Comparison of ENCODE assay signal across 10 cellular contexts in genomic region chr7:16918288-16918895, GRCh38. TPM values are rescaled to one million over a fixed set of nuclear protein-coding genes. Genes with fewer than 3 reads are reported as not detected.
A peak's percentile ranks its signal among the peaks of the same experiment; 100 is the strongest.
DNase-seq lines count a peak whose midpoint lies in the region; ATAC-seq, FAIRE-seq and TF ChIP-seq lines count a peak whose summit lies in the region.
"Had no signal": no experiment of that assay in that cellular context is flagged by ENCODE, and none has a peak within 500 bp of the region (broad histone marks: within the 10 kb centered on the region; RNA-seq: fewer than 3 reads in every experiment).

No MANE protein-coding gene starts in this region.

- CTCF ChIA-PET in CD4-positive, alpha-beta T cell (lab: Charles Lee) = interaction anchor here (0.6 to 1.7 kb wide), 5 partner anchors 11 to 853 kb away, joined by 3 to 5 read pairs (median 3); no protein-coding TSS in a partner anchor
- CTCF ChIA-PET in OCI-LY7 (lab: Charles Lee; ENCODE audit: unreplicated experiment) (no interaction called here), H1 (lab: Charles Lee; ENCODE audit: partially characterized antibody) (interaction anchor here (0.6 to 3.7 kb wide), 27 partner anchors 8 to 435 kb away, joined by 3 to 52 read pairs (median 3); partner anchors contain the start of gene AGR2)

- TF ChIP-seq POLR2A in H1 (IDR thresholded peaks at IDR 0.05; ENCODE audit: control extremely low read depth in 1 of 2, low read depth in 2 of 2, low read length in 2 of 2) = no peak

- H3K56ac ChIP-seq in H9 (ENCODE audit: insufficient read length, low read depth, low read length) = no peak overlapping the region
- no peak overlapping the region for H3K56ac ChIP-seq in H1 (replicated peaks; ENCODE audit: insufficient read length, low read depth, low read length)

- H3K27ac Mint-ChIP-seq in CD4-positive, alpha-beta T cell = no peak overlapping the region
- no peak overlapping the region for H3K27ac Mint-ChIP-seq in H9
- H3K27ac Mint-ChIP-seq: memory B cell had no signal

- no peaks in the 10 kb centered on the region for H3K23me2 ChIP-seq in H9 (ENCODE audit: insufficient read length, low read depth, low read length, poor library complexity, severe bottlenecking)
- H3K23me2 ChIP-seq in H1 (ENCODE audit: low read depth, low read length) = no peaks in the 10 kb centered on the region

- H3T11ph ChIP-seq in H9 (ENCODE audit: low read length) = no peak overlapping the region

- peaks cover 8% of the 10 kb centered on the region for H3K4me1 Mint-ChIP-seq in CD4-positive, alpha-beta T cell (ENCODE audit: low read depth)
- H3K4me1 Mint-ChIP-seq in H9 = peaks cover 24 to 34% of the 10 kb centered on the region in 2 experiments

- no peak for DNase-seq in CD4-positive, alpha-beta T cell
- no peak for DNase-seq in H9
- peak; percentile 36 for DNase-seq in OCI-LY7 (ENCODE audit: low spot score)
- no peak for DNase-seq in H1 (ENCODE audit: low read depth in 1 of 2, low spot score in 2 of 2)
- DNase-seq in neuronal stem cell (ENCODE audit: low spot score) = peak; percentile 48
- DNase-seq in iPS-NIHi7 (ENCODE audit: extremely low spot score) = no peak

- no peaks in the 10 kb centered on the region for H3K27me3 Mint-ChIP-seq in CD4-positive, alpha-beta T cell
- no peaks in the 10 kb centered on the region for H3K27me3 Mint-ChIP-seq in H9 (ENCODE audit: low read depth)

- H2BK5ac ChIP-seq in H9 (ENCODE audit: insufficient read length, low read length) = no peak overlapping the region
- no peak overlapping the region for H2BK5ac ChIP-seq in H1 (ENCODE audit: low read depth, low read length)
- no peak overlapping the region for H2BK5ac ChIP-seq in neuronal stem cell (ENCODE audit: low read length)

- H4K91ac ChIP-seq in H9 (ENCODE audit: insufficient read length, low read depth, low read length) (no peak overlapping the region), H1 (replicated peaks; ENCODE audit: insufficient read length, low read length) (no peak overlapping the region), neuronal stem cell (ENCODE audit: low read depth, low read length, poor library complexity) (no peak overlapping the region)

- H2BK120ac ChIP-seq in H9 (ENCODE audit: low read depth, low read length, poor library complexity, severe bottlenecking) = no peak overlapping the region
- no peak overlapping the region for H2BK120ac ChIP-seq in H1 (replicated peaks; ENCODE audit: low read depth, low read length)
- no peak overlapping the region for H2BK120ac ChIP-seq in neuronal stem cell (ENCODE audit: low read depth, low read length)

- BruUV-seq in OCI-LY7 (replicated peaks; lab: Mats Ljungman, UMichigan) = no TSS peak

- H4K5ac ChIP-seq in H9 (ENCODE audit: insufficient read length, low read depth, low read length) (no peak overlapping the region), H1 (ENCODE audit: insufficient read length, low read depth, low read length) (no peak overlapping the region)

- H3K4me3 ChIP-seq in OCI-LY7 (ENCODE audit: low read depth, low read length, poor library complexity, severe bottlenecking) (no peak overlapping the region), H1 (ENCODE audit: extremely low read depth in 1 of 4, insufficient read depth in 2 of 4, low read depth in 3 of 4, low read length in 4 of 4) (no peak overlapping the region), neuronal stem cell (ENCODE audit: low read length in 2 of 2) (peak overlapping the region in 1 of 2 donors; percentile 52)
- H3K4me3 ChIP-seq: SJSA1 had no signal

- WGBS in H9 (ENCODE audit: extremely low coverage, insufficient read length, low lambda C conversion rate) = no CpG with 5 or more reads among the region's 6 CpGs
- WGBS in H1 (ENCODE audit: extremely low coverage in 1 of 2, insufficient coverage in 1 of 2, insufficient read length in 1 of 2, insufficient replicate concordance in 2 of 2, low coverage in 1 of 2, low lambda C conversion rate in 2 of 2, missing lambda C conversion rate in 1 of 2), 2 experiments = 52% methylated on average over 6 of the region's 6 CpGs; no CpG with 5 or more reads in 1 of the 2 experiments
- no CpG with 5 or more reads among the region's 6 CpGs for WGBS in neuronal stem cell (ENCODE audit: extremely low coverage in 2 of 2, insufficient read length in 2 of 2, insufficient replicate concordance in 1 of 2), 2 donors

- H3K23ac ChIP-seq in H9 (ENCODE audit: insufficient read length, low read depth, low read length) (no peak overlapping the region), H1 (ENCODE audit: insufficient read length) (no peak overlapping the region), neuronal stem cell (ENCODE audit: low read depth, low read length, poor library complexity) (no peak overlapping the region)

- no peaks in the 10 kb centered on the region for H3K9me3 Mint-ChIP-seq in CD4-positive, alpha-beta T cell
- no peaks in the 10 kb centered on the region for H3K9me3 Mint-ChIP-seq in H9
- H3K9me3 Mint-ChIP-seq: memory B cell had no signal

- H3K18ac ChIP-seq in H9 (ENCODE audit: insufficient read length, low read depth, low read length) (no peak overlapping the region), H1 (ENCODE audit: extremely low read depth, low read length) (no peak overlapping the region), neuronal stem cell (ENCODE audit: low read length) (no peak overlapping the region)

- H3K79me1 ChIP-seq in H9 (ENCODE audit: insufficient read depth, low read depth, low read length, poor library complexity, severe bottlenecking) = no peaks in the 10 kb centered on the region
- H3K79me1 ChIP-seq in H1 (ENCODE audit: low read depth, low read length) = no peaks in the 10 kb centered on the region
- H3K79me1 ChIP-seq in neuronal stem cell (ENCODE audit: low read depth, low read length) = no peaks in the 10 kb centered on the region

- H3K9me2 ChIP-seq in OCI-LY7 (ENCODE audit: insufficient read depth, low read length) = no peaks in the 10 kb centered on the region

- no peaks in the 10 kb centered on the region for H3K79me2 ChIP-seq in H9 (ENCODE audit: insufficient read depth, low read length)
- H3K79me2 ChIP-seq in OCI-LY7 (ENCODE audit: insufficient read depth, low read depth, low read length) = no peaks in the 10 kb centered on the region
- H3K79me2 ChIP-seq in H1 (ENCODE audit: control insufficient read depth in 1 of 2, insufficient read depth in 2 of 2, low read length in 2 of 2) = no peaks in the 10 kb centered on the region

- H3K27me3 ChIP-seq in CD4-positive, alpha-beta T cell (ENCODE audit: control insufficient read depth, insufficient read depth, low read length) = no peaks in the 10 kb centered on the region
- no peaks in the 10 kb centered on the region for H3K27me3 ChIP-seq in H9 (ENCODE audit: insufficient read depth, low read length)
- no peaks in the 10 kb centered on the region for H3K27me3 ChIP-seq in H1 (replicated peaks in 1 of 4; ENCODE audit: control insufficient read depth in 3 of 4, extremely low read depth in 1 of 4, insufficient read depth in 3 of 4, low read length in 3 of 4)
- no peaks in the 10 kb centered on the region for H3K27me3 ChIP-seq in neuronal stem cell (ENCODE audit: control insufficient read depth in 3 of 3, insufficient read depth in 3 of 3, low read depth in 1 of 3, low read length in 3 of 3)
- H3K27me3 ChIP-seq: SJSA1 had no signal

- H3K9me3 ChIP-seq in CD4-positive, alpha-beta T cell (ENCODE audit: control insufficient read depth, low read length) = no peaks in the 10 kb centered on the region
- H3K9me3 ChIP-seq in H9 (ENCODE audit: control insufficient read depth, low read depth, low read length) (no peaks in the 10 kb centered on the region), OCI-LY7 (ENCODE audit: low read length) (no peaks in the 10 kb centered on the region), H1 (ENCODE audit: insufficient read depth in 2 of 2, low read depth in 1 of 2, low read length in 1 of 2) (no peaks in the 10 kb centered on the region), neuronal stem cell (replicated peaks in 1 of 2; ENCODE audit: control insufficient read depth in 2 of 2, insufficient read depth in 1 of 2, low read depth in 1 of 2, low read length in 2 of 2) (peaks cover 2 to 18% of the 10 kb centered on the region in 2 donors)
- H3K9me3 ChIP-seq: SJSA1 had no signal

- no peak overlapping the region for H3K4me3 Mint-ChIP-seq in CD4-positive, alpha-beta T cell
- no peak overlapping the region for H3K4me3 Mint-ChIP-seq in H9
- H3K4me3 Mint-ChIP-seq: memory B cell had no signal

- H3K36me3 Mint-ChIP-seq in CD4-positive, alpha-beta T cell (ENCODE audit: low read depth) = no peaks in the 10 kb centered on the region
- no peaks in the 10 kb centered on the region for H3K36me3 Mint-ChIP-seq in H9 (ENCODE audit: insufficient read depth in 1 of 3, low read depth in 3 of 3)
- H3K36me3 Mint-ChIP-seq: memory B cell had no signal

- intact Hi-C loops in CD4-positive, alpha-beta T cell (cut with DNase I, micrococcal nuclease) = loop anchor here (1.0 to 5.0 kb wide), 4 partner anchors 27 to 486 kb away; no protein-coding TSS in a partner anchor
- intact Hi-C loops in OCI-LY7 (cut with micrococcal nuclease; ENCODE audit: unreplicated experiment) = loop anchor here (5.0 to 10.0 kb wide), 5 partner anchors 116 to 484 kb away; partner anchors contain the start of gene AGR2

- H2AFZ ChIP-seq in H9 (ENCODE audit: low read length) (no peak overlapping the region), OCI-LY7 (ENCODE audit: low read length) (no peak overlapping the region), H1 (ENCODE audit: low read length) (no peak overlapping the region), neuronal stem cell (ENCODE audit: low read length) (no peak overlapping the region)

- H3K27ac ChIP-seq in CD4-positive, alpha-beta T cell (ENCODE audit: low read depth, low read length) = no peak overlapping the region
- H3K27ac ChIP-seq in H9 (ENCODE audit: insufficient read length, low read depth, low read length) (no peak overlapping the region), OCI-LY7 (ENCODE audit: low read depth, low read length, poor library complexity, severe bottlenecking) (no peak overlapping the region), H1 (ENCODE audit: low read depth, low read length) (no peak overlapping the region), neuronal stem cell (replicated peaks; ENCODE audit: low read length) (no peak overlapping the region)
- H3K27ac ChIP-seq: SJSA1 had no signal

- FAIRE-seq in H1 (lab: Jason Lieb, UNC) = no peak

- no peak for TF ChIP-seq EP300 in H1 (IDR thresholded peaks at IDR 0.05; ENCODE audit: borderline replicate concordance in 1 of 2, low read depth in 2 of 2, low read length in 2 of 2)

- H4K20me1 ChIP-seq in H9 (ENCODE audit: control insufficient read depth, insufficient read depth, insufficient read length) (no peaks in the 10 kb centered on the region), OCI-LY7 (ENCODE audit: insufficient read depth, low read length) (no peaks in the 10 kb centered on the region), H1 (replicated peaks in 1 of 2; ENCODE audit: control insufficient read depth in 1 of 2, insufficient read depth in 2 of 2, low read length in 2 of 2) (no peaks in the 10 kb centered on the region)

- no peak overlapping the region for H3K4ac ChIP-seq in H9 (ENCODE audit: low read depth, low read length)
- H3K4ac ChIP-seq in H1 (replicated peaks; ENCODE audit: insufficient read length, low read depth, low read length) = no peak overlapping the region
- no peak overlapping the region for H3K4ac ChIP-seq in neuronal stem cell (ENCODE audit: low read length)

- TF ChIP-seq CTCF in CD4-positive, alpha-beta T cell (IDR thresholded peaks at IDR 0.05) = peak; percentile 80
- TF ChIP-seq CTCF in H9 (conservative IDR thresholded peaks at IDR 0.05) (peak; percentile 85), OCI-LY7 (conservative IDR thresholded peaks at IDR 0.05; ENCODE audit: low read length) (peak; percentile 96), H1 (IDR thresholded peaks at IDR 0.05; ENCODE audit: control extremely low read depth in 1 of 3, insufficient read depth in 1 of 3, low read depth in 1 of 3, low read length in 3 of 3) (peak in 2 of 3 experiments; percentile 42 to 51; a peak in 2 of 4 replicates)

- no peak overlapping the region for H2BK15ac ChIP-seq in H9 (ENCODE audit: low read depth, low read length)
- no peak overlapping the region for H2BK15ac ChIP-seq in H1 (ENCODE audit: low read length)
- no peak overlapping the region for H2BK15ac ChIP-seq in neuronal stem cell (ENCODE audit: low read length)

- POLR2A ChIA-PET in CD4-positive, alpha-beta T cell (lab: Charles Lee) = no interaction called here
- POLR2A ChIA-PET in OCI-LY7 (lab: Charles Lee) = no interaction called here
- POLR2A ChIA-PET in H1 (lab: Charles Lee; ENCODE audit: partially characterized antibody) = no interaction called here

- H3K14ac ChIP-seq in H9 (ENCODE audit: insufficient read depth, low read length) (no peak overlapping the region), H1 (ENCODE audit: insufficient read length) (no peak overlapping the region), neuronal stem cell (ENCODE audit: low read length) (no peak overlapping the region)

- H4K8ac ChIP-seq in H9 (replicated peaks; ENCODE audit: insufficient read length, low read depth, low read length) (no peak overlapping the region), H1 (ENCODE audit: extremely low read depth, insufficient read depth, low read length) (no peak overlapping the region), neuronal stem cell (ENCODE audit: low read depth, low read length) (no peak overlapping the region)

- no peak overlapping the region for H3K4me2 ChIP-seq in H9 (ENCODE audit: insufficient read depth, insufficient read length, low read length)
- no peak overlapping the region for H3K4me2 ChIP-seq in OCI-LY7 (ENCODE audit: low read length)
- H3K4me2 ChIP-seq in H1 (ENCODE audit: insufficient read depth in 1 of 2, low read depth in 2 of 2, low read length in 2 of 2) = no peak overlapping the region
- no peak overlapping the region for H3K4me2 ChIP-seq in neuronal stem cell (ENCODE audit: insufficient read depth, low read length, poor library complexity, severe bottlenecking)

- H3K36me3 ChIP-seq in OCI-LY7 (ENCODE audit: insufficient read depth, low read length) (no peaks in the 10 kb centered on the region), H1 (ENCODE audit: control insufficient read depth in 2 of 4, insufficient read depth in 4 of 4, low read length in 3 of 4) (no peaks in the 10 kb centered on the region), neuronal stem cell (replicated peaks in 1 of 2; ENCODE audit: control insufficient read depth in 2 of 2, insufficient read depth in 2 of 2, low read length in 2 of 2) (peaks cover 0 to 5% of the 10 kb centered on the region in 2 donors)
- H3K36me3 ChIP-seq: SJSA1 had no signal

- H2AK5ac ChIP-seq in H9 (ENCODE audit: insufficient read length, low read length) = no peak overlapping the region
- no peak overlapping the region for H2AK5ac ChIP-seq in H1 (ENCODE audit: low read depth, low read length)
- no peak overlapping the region for H2AK5ac ChIP-seq in neuronal stem cell (ENCODE audit: low read depth, low read length)

- TF ChIP-seq RAD21 in H1 (IDR thresholded peaks at IDR 0.05 in 1 of 2, conservative IDR thresholded peaks at IDR 0.05 in 1 of 2; ENCODE audit: low read depth in 2 of 2, low read length in 2 of 2) = peak; percentile 62 to 66

- H2BK20ac ChIP-seq in H9 (ENCODE audit: low read depth, low read length, poor library complexity, severe bottlenecking) (no peak overlapping the region), H1 (ENCODE audit: low read length) (no peak overlapping the region)

- no peak for ATAC-seq in CD4-positive, alpha-beta T cell (ENCODE audit: poor library complexity)
- ATAC-seq in GM18519 (IDR thresholded peaks at IDR 0.05; ENCODE audit: low FRiP score, unreplicated experiment) (no peak), GM19395 (IDR thresholded peaks at IDR 0.05; ENCODE audit: unreplicated experiment) (no peak)

- H2BK12ac ChIP-seq in H9 (ENCODE audit: insufficient read length, low read depth, low read length) (no peak overlapping the region), H1 (ENCODE audit: low read depth, low read length) (no peak overlapping the region), neuronal stem cell (ENCODE audit: low read length) (no peak overlapping the region)

- no peak overlapping the region for H3K9ac ChIP-seq in H9 (ENCODE audit: extremely low read depth, insufficient read length, low read length)
- no peak overlapping the region for H3K9ac ChIP-seq in H1 (replicated peaks in 1 of 4; ENCODE audit: extremely low read depth in 1 of 4, low read depth in 3 of 4, low read length in 3 of 4)
- no peak overlapping the region for H3K9ac ChIP-seq in neuronal stem cell (ENCODE audit: low read depth, low read length, poor library complexity)

- H3K4me1 ChIP-seq in H9 (ENCODE audit: insufficient read depth, low read length) (peaks cover 10% of the 10 kb centered on the region; the same call in 1 of the 2 replicates), OCI-LY7 (ENCODE audit: insufficient read depth, low read length, poor library complexity, severe bottlenecking) (no peaks in the 10 kb centered on the region), H1 (replicated peaks in 1 of 4; ENCODE audit: control insufficient read depth in 3 of 4, insufficient read depth in 4 of 4, low read length in 3 of 4) (peaks cover 0 to 8% (median 0%) of the 10 kb centered on the region in 4 experiments; a peak in 1 of 7 replicates), neuronal stem cell (ENCODE audit: control insufficient read depth in 2 of 2, insufficient read depth in 1 of 2, low read depth in 1 of 2, low read length in 2 of 2) (peaks cover 12 to 24% of the 10 kb centered on the region in 2 donors)

RNA-seq across cellular contexts. Expression of gene AGR3, which starts 36.6 kb away (rescaled TPM):
- total RNA-seq in CD4-positive, alpha-beta T cell = not detected
- total RNA-seq in H9 (2021) (not detected in 2 replicates), OCI-LY7 (2022) (not detected in 2 replicates)
- not detected in 2 replicates for total RNA-seq in OCI-LY7 (2014; rRNA removed; shearing (Covaris generic))
- not detected in 2 replicates for total RNA-seq in H1 (2021; fragmentation: NEBNext Ultra II Directional; extraction: Animal tissue kit (Norgen Biotek cat#: 25700))
- not detected in 2 replicates for polyA plus RNA-seq in H1 (2011; rRNA removed)
- not detected for polyA plus RNA-seq in H1 (2011; cell fraction: cytosol; rRNA removed)
- not detected for polyA plus RNA-seq in H1 (2011; cell fraction: nucleus; rRNA removed)
- not detected in 4 replicates for polyA plus RNA-seq in H1 (2012, experiment 1 of 2)
- polyA plus RNA-seq in H1 (2012, experiment 2 of 2) = not detected
- polyA plus RNA-seq in H1 (2013, experiment 1 of 2) = not detected
- not detected for polyA plus RNA-seq in H1 (2013, experiment 2 of 2)
- polyA minus RNA-seq in H1 (2011; rRNA and poly(A)+ RNA removed) = not detected in 2 replicates
- not detected for polyA minus RNA-seq in H1 (2011; cell fraction: cytosol; rRNA and poly(A)+ RNA removed)
- polyA minus RNA-seq in H1 (2011; cell fraction: nucleus; rRNA and poly(A)+ RNA removed) = not detected
- polyA plus RNA-seq in neuronal stem cell (2013, experiment 1 of 2) = not detected
- polyA plus RNA-seq in neuronal stem cell (2013, experiment 2 of 2) = not detected
- total RNA-seq: SJSA1 had no signal

Comparison
In these comparisons a context has a peak if more than half of its experiments do, and no peak if none do; other contexts are left out.
1. DNase-seq: peak in OCI-LY7 (single experiment) and neuronal stem cell (single experiment); none in CD4-positive, alpha-beta T cell (0 of 10), H9 (single experiment), H1 (0 of 2) and iPS-NIHi7 (single experiment).
2. Peak in every context shown above with its lines, with median percentiles within 50 percentile points of each other: CTCF ChIP-seq.